8 cellular contexts compared by ENCODE assay signal in the genomic region with DNA sequence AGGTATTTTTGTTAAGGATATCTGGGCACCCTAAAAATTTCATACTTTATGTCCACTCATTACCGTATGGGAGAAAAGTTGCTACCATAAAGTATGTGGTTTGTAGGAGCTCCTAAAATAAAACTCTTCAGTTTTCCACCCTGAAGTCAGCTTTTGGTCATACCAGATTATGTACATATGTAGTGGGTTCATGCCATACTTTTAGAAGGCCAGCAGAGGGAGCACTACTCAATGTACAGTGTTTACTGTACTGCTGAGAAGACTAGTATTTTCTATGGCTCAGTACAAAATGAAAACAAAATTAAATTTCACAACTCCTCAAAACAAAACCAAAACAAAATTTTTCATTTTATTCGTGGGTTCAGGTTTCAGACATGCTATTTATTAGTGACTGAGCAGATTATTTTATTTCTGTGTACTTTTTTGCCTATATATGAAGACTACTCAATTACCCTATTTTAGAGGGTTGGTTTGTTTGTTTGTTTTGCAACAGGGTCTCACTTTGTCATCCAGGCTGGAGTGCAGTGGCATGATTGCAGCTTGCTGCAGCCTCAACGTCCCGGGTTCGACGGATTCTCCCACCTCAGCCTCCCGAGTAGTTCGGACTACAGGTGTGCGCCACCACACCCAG. TPM values are rescaled to one million over a fixed set of nuclear protein-coding genes. Genes with fewer than 3 reads are reported as not detected.
DNase-seq lines count a peak whose midpoint lies in the region; ATAC-seq and TF ChIP-seq lines count a peak whose summit lies in the region.

No MANE protein-coding gene starts in this region.

- H3K36me3 Mint-ChIP-seq in activated CD4-positive, alpha-beta T cell treated with anti-CD3 and anti-CD28 coated beads, Interleukin-2, amount 10 ng/mL, durations not matched to agents 24 days and 14 days (ENCODE audit: low read depth): peaks cover 25% of the 10 kb centered on the region
- H3K36me3 Mint-ChIP-seq in naive thymus-derived CD4-positive, alpha-beta T cell: peaks cover 7 to 39% (median 22%) of the 10 kb centered on the region in 5 donors

- peaks cover 0 to 6% of the 10 kb centered on the region in 2 donors for H3K4me1 ChIP-seq in naive thymus-derived CD4-positive, alpha-beta T cell (ENCODE audit: control insufficient read depth in 2 of 2, insufficient read depth in 2 of 2, low read length in 2 of 2)
- no peaks in the 10 kb centered on the region for H3K4me1 ChIP-seq in vagina

- H3K9me3 ChIP-seq in naive thymus-derived CD4-positive, alpha-beta T cell (ENCODE audit: control insufficient read depth in 2 of 3, low read length in 3 of 3): no peaks in the 10 kb centered on the region
- H3K9me3 ChIP-seq in vagina: no peaks in the 10 kb centered on the region

- CTCF ChIA-PET in naive thymus-derived CD4-positive, alpha-beta T cell (lab: Charles Lee): interaction anchor here (0.6 to 15.9 kb wide), 21 partner anchors 8 to 735 kb away, joined by 3 to 423 read pairs (median 3); a partner anchor contains a TSS

- H3K27ac Mint-ChIP-seq in activated CD4-positive, alpha-beta T cell treated with anti-CD3 and anti-CD28 coated beads, Interleukin-2, amount 10 ng/mL, durations not matched to agents 24 days and 14 days: peak overlapping the region; percentile 26
- peak overlapping the region; percentile 53 to 95 (median 68) for H3K27ac Mint-ChIP-seq in naive thymus-derived CD4-positive, alpha-beta T cell

- no peak for TF ChIP-seq POLR2A in vagina (IDR thresholded peaks at IDR 0.05)

- H3K27ac ChIP-seq in naive thymus-derived CD4-positive, alpha-beta T cell (ENCODE audit: low read depth, low read length): peak overlapping the region; percentile 29
- no peak overlapping the region for H3K27ac ChIP-seq in vagina

- ATAC-seq in HG03469 (IDR thresholded peaks at IDR 0.05; ENCODE audit: unreplicated experiment): peak; percentile 91
- peak; percentile 100 for ATAC-seq in naive thymus-derived CD4-positive, alpha-beta T cell

- intact Hi-C loops in activated CD4-positive, alpha-beta T cell treated with anti-CD3 and anti-CD28 coated beads, Interleukin-2, amount 10 ng/mL, durations not matched to agents 24 days and 14 days (cut with micrococcal nuclease): loop anchor here (2.0 to 10.0 kb wide), 4 partner anchors 48 to 734 kb away; no protein-coding TSS in a partner anchor
- intact Hi-C loops in naive thymus-derived CD4-positive, alpha-beta T cell (cut with micrococcal nuclease): loop anchor here (1.0 to 5.0 kb wide), 10 partner anchors 18 to 734 kb away; a partner anchor contains a TSS
- intact Hi-C loops in vagina (cut with DNase I): no loop called here

- H3K4me3 ChIP-seq in naive thymus-derived CD4-positive, alpha-beta T cell (ENCODE audit: low read length): no peak overlapping the region
- no peak overlapping the region for H3K4me3 ChIP-seq in vagina

- TF ChIP-seq CTCF in GM20000 (IDR thresholded peaks at IDR 0.05; ENCODE audit: extremely low read depth, missing control alignments) (peak; percentile 63), vagina (IDR thresholded peaks at IDR 0.05) (peak; percentile 41 to 79 (median 65))

- POLR2A ChIA-PET in naive thymus-derived CD4-positive, alpha-beta T cell (lab: Charles Lee): interaction anchor here (0.6 to 3.3 kb wide), 10 partner anchors 11 to 734 kb away, joined by 3 to 22 read pairs (median 6); a partner anchor contains a TSS

- H3K4me3 Mint-ChIP-seq in activated CD4-positive, alpha-beta T cell treated with anti-CD3 and anti-CD28 coated beads, Interleukin-2, amount 10 ng/mL, durations not matched to agents 24 days and 14 days: no peak overlapping the region
- H3K4me3 Mint-ChIP-seq in naive thymus-derived CD4-positive, alpha-beta T cell: peak overlapping the region in 6 of 10 donors; percentile 14 to 58 (median 29)

- peaks cover 0 to 36% (median 7%) of the 10 kb centered on the region in 3 experiments for H3K36me3 ChIP-seq in naive thymus-derived CD4-positive, alpha-beta T cell (ENCODE audit: control insufficient read depth in 2 of 3, insufficient read depth in 3 of 3, low read length in 3 of 3)
- peaks cover 0 to 12% of the 10 kb centered on the region in 2 donors for H3K36me3 ChIP-seq in vagina

- no peaks in the 10 kb centered on the region for H3K9me3 Mint-ChIP-seq in activated CD4-positive, alpha-beta T cell treated with anti-CD3 and anti-CD28 coated beads, Interleukin-2, amount 10 ng/mL, durations not matched to agents 24 days and 14 days
- H3K9me3 Mint-ChIP-seq in naive thymus-derived CD4-positive, alpha-beta T cell: peaks cover 0 to 2% (median 0%) of the 10 kb centered on the region in 11 donors

- H3K27me3 ChIP-seq in naive thymus-derived CD4-positive, alpha-beta T cell (ENCODE audit: control insufficient read depth in 2 of 2, insufficient read depth in 2 of 2, low read length in 2 of 2): no peaks in the 10 kb centered on the region
- no peaks in the 10 kb centered on the region for H3K27me3 ChIP-seq in vagina

- no peaks in the 10 kb centered on the region for H3K27me3 Mint-ChIP-seq in activated CD4-positive, alpha-beta T cell treated with anti-CD3 and anti-CD28 coated beads, Interleukin-2, amount 10 ng/mL, durations not matched to agents 24 days and 14 days
- no peaks in the 10 kb centered on the region for H3K27me3 Mint-ChIP-seq in naive thymus-derived CD4-positive, alpha-beta T cell

- DNase-seq in DMS79 treated with DMSO at 0.1 percent for 48 hours (lab: John Stamatoyannopoulos, UW): peak; percentile 50
- DNase-seq in GM20000 (ENCODE audit: low spot score): peak; percentile 63
- peak; percentile 54 for DNase-seq in NCI-H524 treated with DMSO at 0.1 percent for 48 hours (lab: John Stamatoyannopoulos, UW)
- DNase-seq in activated CD4-positive, alpha-beta T cell treated with anti-CD3 and anti-CD28 coated beads, Interleukin-2, amount 10 ng/mL, durations not matched to agents 24 days and 14 days: peak; percentile 90
- peak; percentile 57 for DNase-seq in epidermal melanocyte (ENCODE audit: insufficient read length, low spot score)
- DNase-seq in naive thymus-derived CD4-positive, alpha-beta T cell: peak in 7 of 9 donors; percentile 59 to 78 (median 69)
- no peak for DNase-seq in vagina (ENCODE audit: extremely low spot score in 2 of 2)

- peaks cover 16% of the 10 kb centered on the region for H3K4me1 Mint-ChIP-seq in activated CD4-positive, alpha-beta T cell treated with anti-CD3 and anti-CD28 coated beads, Interleukin-2, amount 10 ng/mL, durations not matched to agents 24 days and 14 days
- H3K4me1 Mint-ChIP-seq in naive thymus-derived CD4-positive, alpha-beta T cell: peaks cover 10 to 67% (median 55%) of the 10 kb centered on the region in 7 donors

RNA-seq across cellular contexts. Expression of a gene that starts 24.3 kb away (rescaled TPM):
- total RNA-seq in activated CD4-positive, alpha-beta T cell treated with anti-CD3 and anti-CD28 coated beads, Interleukin-2, amount 10 ng/mL, durations not matched to agents 24 days and 14 days: 17.2 and 18.2 TPM in 2 replicates
- total RNA-seq in naive thymus-derived CD4-positive, alpha-beta T cell: 10 to 100 TPM; 25.9 to 48.7 (median 35.5) TPM
- polyA plus RNA-seq in naive thymus-derived CD4-positive, alpha-beta T cell: 10 to 100 TPM; 55.7 to 71.0 TPM
- 13.3 TPM for total RNA-seq in vagina

RNA-seq across cellular contexts. Expression of a gene that starts 46.0 kb away (rescaled TPM):
- 57.2 and 59.2 TPM in 2 replicates for total RNA-seq in activated CD4-positive, alpha-beta T cell treated with anti-CD3 and anti-CD28 coated beads, Interleukin-2, amount 10 ng/mL, durations not matched to agents 24 days and 14 days
- total RNA-seq in naive thymus-derived CD4-positive, alpha-beta T cell: 100 to 1,000 TPM; 108 to 913 (median 140) TPM
- 10 to 100 TPM; 21.0 to 30.8 TPM for polyA plus RNA-seq in naive thymus-derived CD4-positive, alpha-beta T cell
- total RNA-seq in vagina: 136 TPM

Comparison
In these comparisons a context has a peak if more than half of its experiments do, and no peak if none do; other contexts are left out.
1. DNase-seq: peak in DMS79 treated with DMSO at 0.1 percent for 48 hours (single experiment), GM20000 (single experiment), NCI-H524 treated with DMSO at 0.1 percent for 48 hours (single experiment), activated CD4-positive, alpha-beta T cell treated with anti-CD3 and anti-CD28 coated beads, Interleukin-2, amount 10 ng/mL, durations not matched to agents 24 days and 14 days (single experiment), epidermal melanocyte (single experiment) and naive thymus-derived CD4-positive, alpha-beta T cell (7 of 9); none in vagina (0 of 2).